In genomic region chr7:1919539-1920265, GRCh38 we compare ENCODE assay signal across 1 cellular context.
A peak's percentile ranks its signal among the peaks of the same experiment; 100 is the strongest.
TF ChIP-seq lines count a peak whose summit lies in the region.

No MANE protein-coding gene starts in this region.

TF ChIP-seq in HepG2, 621 proteins besides CTCF, POLR2A, EP300 and RAD21 (continued from another document and continues in another):
- TF ChIP-seq ZFP91 (CRISPR knock-in tag; IDR thresholded peaks at IDR 0.05; ENCODE audit: borderline replicate concordance): peak; percentile 23; the same call in 1 of the 2 replicates
- peak; percentile 77 for TF ChIP-seq SAP130 (CRISPR knock-in tag; IDR thresholded peaks at IDR 0.05; ENCODE audit: low read depth)
- peak; percentile 45; the same call in 1 of the 2 replicates for TF ChIP-seq USF2 (IDR thresholded peaks at IDR 0.05; ENCODE audit: low read depth, low read length)
- peak; percentile 44; the same call in 1 of the 2 replicates for TF ChIP-seq USF2 (CRISPR knock-in tag; IDR thresholded peaks at IDR 0.05; ENCODE audit: borderline replicate concordance)
- no peak for TF ChIP-seq NFIC (IDR thresholded peaks at IDR 0.05; ENCODE audit: low read length)
- TF ChIP-seq RARA (CRISPR knock-in tag; IDR thresholded peaks at IDR 0.05): 0 out of 2 replicates have a peak, but pooled peaks have one; percentile 11
- 0 out of 2 replicates have a peak, but pooled peaks have one; percentile 32 for TF ChIP-seq TGIF2 (CRISPR knock-in tag; IDR thresholded peaks at IDR 0.05)
- no peak for TF ChIP-seq PTBP1 (IDR thresholded peaks at IDR 0.05; ENCODE audit: low read depth, low read length, poor library complexity, severe bottlenecking)
- TF ChIP-seq NR2F6 (IDR thresholded peaks at IDR 0.05): no peak
- peak; percentile 20; the same call in 1 of the 2 replicates for TF ChIP-seq NR2F6 (CRISPR knock-in tag; IDR thresholded peaks at IDR 0.05)
- TF ChIP-seq, protein P1, sequence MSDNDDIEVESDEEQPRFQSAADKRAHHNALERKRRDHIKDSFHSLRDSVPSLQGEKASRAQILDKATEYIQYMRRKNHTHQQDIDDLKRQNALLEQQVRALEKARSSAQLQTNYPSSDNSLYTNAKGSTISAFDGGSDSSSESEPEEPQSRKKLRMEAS (IDR thresholded peaks at IDR 0.05): peak; percentile 68
- no peak for TF ChIP-seq ZNF3 (CRISPR knock-in tag; IDR thresholded peaks at IDR 0.05)
- TF ChIP-seq POLR2G (IDR thresholded peaks at IDR 0.05; ENCODE audit: low read depth, low read length): no peak
- no peak for TF ChIP-seq NR3C1 (CRISPR knock-in tag; IDR thresholded peaks at IDR 0.05)
- no peak for TF ChIP-seq EHMT2 (IDR thresholded peaks at IDR 0.05; ENCODE audit: borderline replicate concordance, low read depth, low read length)
- 0 out of 2 replicates have a peak, but pooled peaks have one; percentile 37 for TF ChIP-seq ZBED4 (CRISPR knock-in tag; IDR thresholded peaks at IDR 0.05; ENCODE audit: borderline replicate concordance)
- TF ChIP-seq, protein P2, sequence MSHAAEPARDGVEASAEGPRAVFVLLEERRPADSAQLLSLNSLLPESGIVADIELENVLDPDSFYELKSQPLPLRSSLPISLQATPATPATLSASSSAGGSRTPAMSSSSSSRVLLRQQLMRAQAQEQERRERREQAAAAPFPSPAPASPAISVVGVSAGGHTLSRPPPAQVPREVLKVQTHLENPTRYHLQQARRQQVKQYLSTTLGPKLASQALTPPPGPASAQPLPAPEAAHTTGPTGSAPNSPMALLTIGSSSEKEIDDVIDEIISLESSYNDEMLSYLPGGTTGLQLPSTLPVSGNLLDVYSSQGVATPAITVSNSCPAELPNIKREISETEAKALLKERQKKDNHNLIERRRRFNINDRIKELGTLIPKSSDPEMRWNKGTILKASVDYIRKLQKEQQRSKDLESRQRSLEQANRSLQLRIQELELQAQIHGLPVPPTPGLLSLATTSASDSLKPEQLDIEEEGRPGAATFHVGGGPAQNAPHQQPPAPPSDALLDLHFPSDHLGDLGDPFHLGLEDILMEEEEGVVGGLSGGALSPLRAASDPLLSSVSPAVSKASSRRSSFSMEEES (CRISPR knock-in tag; IDR thresholded peaks at IDR 0.05): peak; percentile 53; the same call in 1 of the 2 replicates
- peak; percentile 29; the same call in 1 of the 2 replicates for TF ChIP-seq MXD4 (CRISPR knock-in tag; IDR thresholded peaks at IDR 0.05)
- TF ChIP-seq MTA1 (CRISPR knock-in tag; IDR thresholded peaks at IDR 0.05; ENCODE audit: borderline replicate concordance): no peak
- TF ChIP-seq ZNF687 (CRISPR knock-in tag; IDR thresholded peaks at IDR 0.05): peak; percentile 78
- TF ChIP-seq NFE2L2 (IDR thresholded peaks at IDR 0.05; ENCODE audit: low read length): no peak
- TF ChIP-seq ZNF510 (CRISPR knock-in tag; IDR thresholded peaks at IDR 0.05; ENCODE audit: low read depth): no peak
- no peak for TF ChIP-seq LCORL (IDR thresholded peaks at IDR 0.05)
- TF ChIP-seq LCORL (CRISPR knock-in tag; IDR thresholded peaks at IDR 0.05): peak; percentile 74; the same call in 1 of the 2 replicates
- TF ChIP-seq, protein P3, sequence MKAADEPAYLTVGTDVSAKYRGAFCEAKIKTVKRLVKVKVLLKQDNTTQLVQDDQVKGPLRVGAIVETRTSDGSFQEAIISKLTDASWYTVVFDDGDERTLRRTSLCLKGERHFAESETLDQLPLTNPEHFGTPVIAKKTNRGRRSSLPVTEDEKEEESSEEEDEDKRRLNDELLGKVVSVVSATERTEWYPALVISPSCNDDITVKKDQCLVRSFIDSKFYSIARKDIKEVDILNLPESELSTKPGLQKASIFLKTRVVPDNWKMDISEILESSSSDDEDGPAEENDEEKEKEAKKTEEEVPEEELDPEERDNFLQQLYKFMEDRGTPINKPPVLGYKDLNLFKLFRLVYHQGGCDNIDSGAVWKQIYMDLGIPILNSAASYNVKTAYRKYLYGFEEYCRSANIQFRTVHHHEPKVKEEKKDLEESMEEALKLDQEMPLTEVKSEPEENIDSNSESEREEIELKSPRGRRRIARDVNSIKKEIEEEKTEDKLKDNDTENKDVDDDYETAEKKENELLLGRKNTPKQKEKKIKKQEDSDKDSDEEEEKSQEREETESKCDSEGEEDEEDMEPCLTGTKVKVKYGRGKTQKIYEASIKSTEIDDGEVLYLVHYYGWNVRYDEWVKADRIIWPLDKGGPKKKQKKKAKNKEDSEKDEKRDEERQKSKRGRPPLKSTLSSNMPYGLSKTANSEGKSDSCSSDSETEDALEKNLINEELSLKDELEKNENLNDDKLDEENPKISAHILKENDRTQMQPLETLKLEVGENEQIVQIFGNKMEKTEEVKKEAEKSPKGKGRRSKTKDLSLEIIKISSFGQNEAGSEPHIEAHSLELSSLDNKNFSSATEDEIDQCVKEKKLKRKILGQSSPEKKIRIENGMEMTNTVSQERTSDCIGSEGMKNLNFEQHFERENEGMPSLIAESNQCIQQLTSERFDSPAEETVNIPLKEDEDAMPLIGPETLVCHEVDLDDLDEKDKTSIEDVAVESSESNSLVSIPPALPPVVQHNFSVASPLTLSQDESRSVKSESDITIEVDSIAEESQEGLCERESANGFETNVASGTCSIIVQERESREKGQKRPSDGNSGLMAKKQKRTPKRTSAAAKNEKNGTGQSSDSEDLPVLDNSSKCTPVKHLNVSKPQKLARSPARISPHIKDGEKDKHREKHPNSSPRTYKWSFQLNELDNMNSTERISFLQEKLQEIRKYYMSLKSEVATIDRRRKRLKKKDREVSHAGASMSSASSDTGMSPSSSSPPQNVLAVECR (CRISPR knock-in tag; IDR thresholded peaks at IDR 0.05; ENCODE audit: borderline replicate concordance): peak; percentile 25; the same call in 1 of the 2 replicates
- peak; percentile 46; the same call in 1 of the 2 replicates for TF ChIP-seq HNF4A (CRISPR knock-in tag; IDR thresholded peaks at IDR 0.05)
- peak; percentile 70; the same call in 1 of the 2 replicates for TF ChIP-seq CEBPB (IDR thresholded peaks at IDR 0.05; ENCODE audit: borderline replicate concordance, low read depth, low read length)
- no peak for TF ChIP-seq SMARCC2 (IDR thresholded peaks at IDR 0.05)
- TF ChIP-seq, protein P4, sequence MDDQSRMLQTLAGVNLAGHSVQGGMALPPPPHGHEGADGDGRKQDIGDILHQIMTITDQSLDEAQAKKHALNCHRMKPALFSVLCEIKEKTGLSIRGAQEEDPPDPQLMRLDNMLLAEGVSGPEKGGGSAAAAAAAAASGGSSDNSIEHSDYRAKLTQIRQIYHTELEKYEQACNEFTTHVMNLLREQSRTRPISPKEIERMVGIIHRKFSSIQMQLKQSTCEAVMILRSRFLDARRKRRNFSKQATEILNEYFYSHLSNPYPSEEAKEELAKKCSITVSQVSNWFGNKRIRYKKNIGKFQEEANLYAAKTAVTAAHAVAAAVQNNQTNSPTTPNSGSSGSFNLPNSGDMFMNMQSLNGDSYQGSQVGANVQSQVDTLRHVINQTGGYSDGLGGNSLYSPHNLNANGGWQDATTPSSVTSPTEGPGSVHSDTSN (CRISPR knock-in tag; IDR thresholded peaks at IDR 0.05; ENCODE audit: borderline replicate concordance): no peak
- no peak for TF ChIP-seq MAFF (IDR thresholded peaks at IDR 0.05; ENCODE audit: low read depth, low read length)
- TF ChIP-seq BRD4 (CRISPR knock-in tag; IDR thresholded peaks at IDR 0.05): no peak
- TF ChIP-seq SMAD1 (CRISPR knock-in tag; IDR thresholded peaks at IDR 0.05; ENCODE audit: borderline replicate concordance, low read depth): no peak
- peak; percentile 42; the same call in 1 of the 2 replicates for TF ChIP-seq SP4 (CRISPR knock-in tag; IDR thresholded peaks at IDR 0.05)
- no peak for TF ChIP-seq ZNF160 (CRISPR knock-in tag; IDR thresholded peaks at IDR 0.05)
- no peak for TF ChIP-seq POLR2AphosphoS2 (IDR thresholded peaks at IDR 0.05; ENCODE audit: low read depth, low read length)
- TF ChIP-seq ZNF768 (CRISPR knock-in tag; IDR thresholded peaks at IDR 0.05): no peak
- TF ChIP-seq ZSCAN9 (CRISPR knock-in tag; IDR thresholded peaks at IDR 0.05; ENCODE audit: borderline replicate concordance): no peak
- no peak for TF ChIP-seq THYN1 (CRISPR knock-in tag; IDR thresholded peaks at IDR 0.05; ENCODE audit: borderline replicate concordance, low read depth)
- TF ChIP-seq, protein P5, sequence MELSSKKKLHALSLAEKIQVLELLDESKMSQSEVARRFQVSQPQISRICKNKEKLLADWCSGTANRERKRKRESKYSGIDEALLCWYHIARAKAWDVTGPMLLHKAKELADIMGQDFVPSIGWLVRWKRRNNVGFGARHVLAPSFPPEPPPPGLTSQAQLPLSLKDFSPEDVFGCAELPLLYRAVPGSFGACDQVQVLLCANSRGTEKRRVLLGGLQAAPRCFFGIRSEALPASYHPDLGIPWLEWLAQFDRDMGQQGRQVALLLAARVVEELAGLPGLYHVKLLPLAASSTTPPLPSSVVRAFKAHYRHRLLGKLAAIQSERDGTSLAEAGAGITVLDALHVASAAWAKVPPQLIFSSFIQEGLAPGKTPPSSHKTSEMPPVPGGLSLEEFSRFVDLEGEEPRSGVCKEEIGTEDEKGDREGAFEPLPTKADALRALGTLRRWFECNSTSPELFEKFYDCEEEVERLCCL (CRISPR knock-in tag; IDR thresholded peaks at IDR 0.05; ENCODE audit: borderline replicate concordance): no peak
- no peak for TF ChIP-seq PAX8 (CRISPR knock-in tag; IDR thresholded peaks at IDR 0.05; ENCODE audit: borderline replicate concordance)
- peak; percentile 32; the same call in 1 of the 2 replicates for TF ChIP-seq GATAD2A (CRISPR knock-in tag; IDR thresholded peaks at IDR 0.05)
- TF ChIP-seq JUNB (CRISPR knock-in tag; IDR thresholded peaks at IDR 0.05; ENCODE audit: borderline replicate concordance): no peak
